ENCODE assay signal across 8 cellular contexts in genomic region chr9:89498845-89499480, GRCh38. TPM values are rescaled to one million over a fixed set of nuclear protein-coding genes. Genes with fewer than 3 reads are reported as not detected.
DNase-seq lines count a peak whose midpoint lies in the region; ATAC-seq, FAIRE-seq and TF ChIP-seq lines count a peak whose summit lies in the region.

No MANE protein-coding gene starts in this region.

- peak in 5 of 7 experiments; percentile 37 to 71 (median 63) for DNase-seq in CD8-positive, alpha-beta T cell
- peak in 3 of 5 experiments; percentile 44 to 91 (median 68) for DNase-seq in T-helper 2 cell
- no peak for DNase-seq in lung (ENCODE audit: low spot score)
- no peak for DNase-seq in NCI-H82 treated with DMSO at 0.1 percent for 48 hours (lab: John Stamatoyannopoulos, UW; ENCODE audit: unreplicated experiment)
- DNase-seq in GM03348 (ENCODE audit: low spot score) = no peak
- DNase-seq in H54 (ENCODE audit: insufficient read length, low spot score) = no peak

- peaks cover 86% of the 10 kb centered on the region for H3K4me1 Mint-ChIP-seq in CD8-positive, alpha-beta T cell (ENCODE audit: low read depth)

- intact Hi-C loops in CD8-positive, alpha-beta T cell (cut with DNase I, micrococcal nuclease) = loop anchor here (1.0 to 5.0 kb wide), 5 partner anchors 9 to 72 kb away; no protein-coding TSS in a partner anchor

- H3K4me3 ChIP-seq in CD8-positive, alpha-beta T cell (ENCODE audit: low read depth, low read length) = peak overlapping the region; percentile 11
- H3K4me3 ChIP-seq in lung = no peak overlapping the region

- peaks cover 82% of the 10 kb centered on the region for H3K4me1 ChIP-seq in CD8-positive, alpha-beta T cell (ENCODE audit: insufficient read depth, low read length)
- H3K4me1 ChIP-seq in lung (ENCODE audit: control insufficient read depth in 2 of 2, insufficient read depth in 2 of 2, low read length in 2 of 2) = peaks cover 0 to 13% of the 10 kb centered on the region in 2 donors

- H3K9me3 ChIP-seq in CD8-positive, alpha-beta T cell (ENCODE audit: low read length) = no peaks in the 10 kb centered on the region
- no peaks in the 10 kb centered on the region for H3K9me3 ChIP-seq in lung (ENCODE audit: control insufficient read depth in 2 of 2, insufficient read depth in 1 of 2, low read length in 1 of 2)

- H3K36me3 ChIP-seq in CD8-positive, alpha-beta T cell (ENCODE audit: insufficient read depth, low read length) = no peaks in the 10 kb centered on the region
- H3K36me3 ChIP-seq in lung (ENCODE audit: control insufficient read depth in 2 of 2, insufficient read depth in 2 of 2, low read length in 2 of 2) = no peaks in the 10 kb centered on the region

- POLR2A ChIA-PET in CD8-positive, alpha-beta T cell (lab: Charles Lee) = interaction anchor here (0.7 to 2.1 kb wide), 8 partner anchors 9 to 43 kb away, joined by 3 to 11 read pairs (median 6); no protein-coding TSS in a partner anchor

- H3K27ac ChIP-seq in CD8-positive, alpha-beta T cell (ENCODE audit: low read depth, low read length) = peak overlapping the region; percentile 44
- peak overlapping the region in 1 of 2 donors; percentile 40 for H3K27ac ChIP-seq in lung (ENCODE audit: low read depth in 1 of 2, low read length in 1 of 2)

- no peak for FAIRE-seq in H54 (lab: Jason Lieb, UNC)

- peaks cover 22% of the 10 kb centered on the region for H3K36me3 Mint-ChIP-seq in CD8-positive, alpha-beta T cell

- H3K4me3 Mint-ChIP-seq in CD8-positive, alpha-beta T cell = peak overlapping the region; percentile 92

- no peak for TF ChIP-seq POLR2A in H54 (IDR thresholded peaks at IDR 0.05; ENCODE audit: low read depth, low read length)

- peak overlapping the region; percentile 99 for H3K27ac Mint-ChIP-seq in CD8-positive, alpha-beta T cell

- WGBS in lung, 2 donors = 29 to 65% methylated on average over 7 of the region's 7 CpGs

- H3K27me3 Mint-ChIP-seq in CD8-positive, alpha-beta T cell (ENCODE audit: low read depth) = no peaks in the 10 kb centered on the region

- no peaks in the 10 kb centered on the region for H3K9me3 Mint-ChIP-seq in CD8-positive, alpha-beta T cell

- H3K27me3 ChIP-seq in CD8-positive, alpha-beta T cell (ENCODE audit: insufficient read depth, low read length) = no peaks in the 10 kb centered on the region
- H3K27me3 ChIP-seq in lung (ENCODE audit: control insufficient read depth, insufficient read depth) = no peaks in the 10 kb centered on the region

- TF ChIP-seq CTCF in CD8-positive, alpha-beta T cell (IDR thresholded peaks at IDR 0.05) = no peak
- TF ChIP-seq CTCF in lung (IDR thresholded peaks at IDR 0.05; ENCODE audit: control extremely low read depth, extremely low read depth) = no peak

- CTCF ChIA-PET in CD8-positive, alpha-beta T cell (lab: Charles Lee) = interaction anchor here (0.7 to 2.1 kb wide), 8 partner anchors 8 to 70 kb away, joined by 3 to 9 read pairs (median 5); no protein-coding TSS in a partner anchor

- ATAC-seq in CD8-positive, alpha-beta T cell = no peak
- ATAC-seq in GM21367 (IDR thresholded peaks at IDR 0.05; ENCODE audit: unreplicated experiment) = peak; percentile 37
- peak; percentile 25 for ATAC-seq in lung (ENCODE audit: insufficient read depth, low FRiP score)
- ATAC-seq in GM18870 (IDR thresholded peaks at IDR 0.05; ENCODE audit: unreplicated experiment) = no peak

RNA-seq across cellular contexts. Expression of gene SEMA4D, which starts 1.1 kb away (rescaled TPM):
- 100 to 1,000 TPM; 286 to 305 TPM for total RNA-seq in CD8-positive, alpha-beta T cell
- 10 to 100 TPM; 26.2 to 61.5 TPM for total RNA-seq in lung
- 10 to 100 TPM in 1 of 2 donors, 1 to 10 TPM in 1; 6.7 to 31.9 TPM for polyA plus RNA-seq in lung

Comparison
In these comparisons a context has a peak if more than half of its experiments do, and no peak if none do; other contexts are left out.
1. ATAC-seq: peak in GM21367 (single experiment) and lung (single experiment); none in CD8-positive, alpha-beta T cell (single experiment) and GM18870 (single experiment).
2. DNase-seq: peak in CD8-positive, alpha-beta T cell (5 of 7) and T-helper 2 cell (3 of 5); none in lung (single experiment), NCI-H82 treated with DMSO at 0.1 percent for 48 hours (single experiment), GM03348 (single experiment) and H54 (single experiment).
3. RNA of gene SEMA4D, which starts 1.1 kb away (total RNA-seq): 286 to 305 TPM in CD8-positive, alpha-beta T cell; 26.2 to 61.5 TPM in lung; every median in the first group is over 4 times any median in the second.